ENCODE assay signal across 16 cellular contexts in genomic region chr3:189084620-189085019, GRCh38.
"Had no signal": no experiment of that assay in that cellular context is flagged by ENCODE, and none has a peak within 500 bp of the region (broad histone marks: within the 10 kb centered on the region; RNA-seq: fewer than 3 reads in every experiment).

No MANE protein-coding gene starts in this region.

- H3K4me3 ChIP-seq: gastrocnemius medialis, ovary, psoas muscle, right atrium auricular region, thyroid gland, upper lobe of right lung had no signal

- DNase-seq: activated gamma-delta T cell treated with Interleukin-2 at 50 U/mL for 16 hours; activated T-cell treated with anti-CD3 and anti-CD28 coated beads, Interleukin-2, amount 50 U/mL, for 1 hour; aorta; dermis blood vessel endothelial cell; effector CD8-positive, alpha-beta T cell; erythroblast; gastrocnemius medialis; hypothalamus; ovary; psoas muscle; stimulated activated CD4-positive, alpha-beta T cell treated with anti-CD3 and anti-CD28 coated beads, Interleukin-12 subunit alpha, Interleukin-12 subunit beta, amount 100 ng/mL, for 4 hours; stimulated activated CD4-positive, alpha-beta T cell treated with anti-CD3 and anti-CD28 coated beads, Interleukin-4, amount 100 ng/mL, for 4 hours; stimulated activated naive CD8-positive, alpha-beta T cell treated with anti-CD3 and anti-CD28 coated beads, Interleukin-15, Interleukin-2, amounts not matched to agents 100 U/mL and 50 U/mL, for 24 hours; thyroid gland; upper lobe of right lung had no signal
